In the genomic region with DNA sequence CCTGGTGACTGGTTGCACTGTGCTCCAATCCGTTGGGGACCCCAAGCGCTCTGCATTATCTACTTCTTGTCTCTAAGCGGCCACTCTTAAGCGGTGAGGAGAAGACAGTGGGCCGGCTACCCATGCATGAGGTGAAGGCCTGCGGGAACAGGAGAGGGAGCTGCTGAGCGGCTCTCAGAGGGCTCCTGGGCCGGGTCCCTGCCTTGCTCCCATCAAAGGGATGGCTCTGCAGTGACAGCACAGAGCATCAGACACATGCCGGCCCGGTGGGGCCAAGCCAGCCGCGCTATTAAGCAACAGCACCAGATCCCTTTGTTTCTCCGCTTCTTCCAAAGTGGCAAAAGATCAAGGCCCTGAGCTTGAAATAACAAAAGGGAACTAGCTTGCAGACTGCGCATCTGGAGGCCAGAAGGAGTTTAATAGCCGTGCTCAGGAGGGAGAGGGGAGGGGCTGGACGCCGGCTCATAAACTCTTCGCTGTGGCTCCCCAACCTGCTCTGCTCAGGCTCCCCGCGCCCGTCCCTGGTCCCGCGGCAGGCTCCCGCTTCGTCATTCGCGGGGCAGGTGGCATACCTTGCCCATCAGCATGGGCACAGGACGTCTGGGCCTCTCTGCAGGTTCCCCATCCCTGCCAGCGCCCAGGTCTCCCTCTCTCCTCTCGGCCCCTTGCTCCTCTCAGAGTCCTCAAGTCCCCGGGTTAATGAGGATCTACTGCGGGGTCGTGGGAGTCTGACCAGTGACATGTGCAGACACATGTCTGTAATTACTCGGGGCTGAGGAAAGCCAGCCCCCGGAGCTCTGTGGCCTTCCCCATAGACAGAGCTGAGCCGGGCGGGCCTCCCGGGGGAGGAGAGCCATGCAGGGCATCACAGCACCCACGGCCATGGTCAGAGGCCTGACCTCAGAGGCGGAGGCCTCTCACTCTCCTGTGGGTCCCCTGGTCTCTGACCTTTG, we compare ENCODE assay signal across 1 cellular context.
TF ChIP-seq lines count a peak whose summit lies in the region.

No MANE protein-coding gene starts in this region.

TF ChIP-seq in HepG2, 621 proteins besides CTCF, POLR2A, EP300 and RAD21 (continued from another document and continues in another):
- TF ChIP-seq, protein P1, sequence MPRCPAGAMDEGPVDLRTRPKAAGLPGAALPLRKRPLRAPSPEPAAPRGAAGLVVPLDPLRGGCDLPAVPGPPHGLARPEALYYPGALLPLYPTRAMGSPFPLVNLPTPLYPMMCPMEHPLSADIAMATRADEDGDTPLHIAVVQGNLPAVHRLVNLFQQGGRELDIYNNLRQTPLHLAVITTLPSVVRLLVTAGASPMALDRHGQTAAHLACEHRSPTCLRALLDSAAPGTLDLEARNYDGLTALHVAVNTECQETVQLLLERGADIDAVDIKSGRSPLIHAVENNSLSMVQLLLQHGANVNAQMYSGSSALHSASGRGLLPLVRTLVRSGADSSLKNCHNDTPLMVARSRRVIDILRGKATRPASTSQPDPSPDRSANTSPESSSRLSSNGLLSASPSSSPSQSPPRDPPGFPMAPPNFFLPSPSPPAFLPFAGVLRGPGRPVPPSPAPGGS (CRISPR knock-in tag; IDR thresholded peaks at IDR 0.05) = no peak
- TF ChIP-seq POLR2G (IDR thresholded peaks at IDR 0.05; ENCODE audit: low read depth, low read length) (no peak), SMARCE1 (IDR thresholded peaks at IDR 0.05; ENCODE audit: borderline replicate concordance) (no peak), HMG20A (CRISPR knock-in tag; IDR thresholded peaks at IDR 0.05; ENCODE audit: borderline replicate concordance) (peak; percentile 84; the same call in 1 of the 2 replicates), ZSCAN9 (CRISPR knock-in tag; IDR thresholded peaks at IDR 0.05; ENCODE audit: borderline replicate concordance) (peak; percentile 66; the same call in 1 of the 2 replicates), ZC3H13 (CRISPR knock-in tag; IDR thresholded peaks at IDR 0.05) (no peak), GATAD2A (CRISPR knock-in tag; IDR thresholded peaks at IDR 0.05) (peak; percentile 82), ZFP82 (CRISPR knock-in tag; IDR thresholded peaks at IDR 0.05; ENCODE audit: borderline replicate concordance) (no peak), CCAR2 (optimal IDR thresholded peaks at IDR 0.05; ENCODE audit: low read depth, low read length) (no peak), GPN1 (CRISPR knock-in tag; IDR thresholded peaks at IDR 0.05; ENCODE audit: borderline replicate concordance) (no peak), TEAD2 (CRISPR knock-in tag; IDR thresholded peaks at IDR 0.05) (no peak), ZNF567 (CRISPR knock-in tag; IDR thresholded peaks at IDR 0.05; ENCODE audit: borderline replicate concordance) (no peak), TMF1 (CRISPR knock-in tag; IDR thresholded peaks at IDR 0.05; ENCODE audit: low read depth) (no peak), AKAP8 (CRISPR knock-in tag; IDR thresholded peaks at IDR 0.05) (no peak), LCORL (IDR thresholded peaks at IDR 0.05) (no peak), LCORL (CRISPR knock-in tag; IDR thresholded peaks at IDR 0.05) (0 out of 2 replicates have a peak, but pooled peaks have one; percentile 38), SNAPC2 (CRISPR knock-in tag; IDR thresholded peaks at IDR 0.05) (no peak), ZNF773 (CRISPR knock-in tag; IDR thresholded peaks at IDR 0.05; ENCODE audit: borderline replicate concordance) (no peak), SP2 (CRISPR knock-in tag; IDR thresholded peaks at IDR 0.05) (no peak), PRMT3 (CRISPR knock-in tag; IDR thresholded peaks at IDR 0.05; ENCODE audit: borderline replicate concordance, low read depth) (no peak), SCMH1 (CRISPR knock-in tag; IDR thresholded peaks at IDR 0.05; ENCODE audit: borderline replicate concordance) (no peak), TRIM24 (CRISPR knock-in tag; IDR thresholded peaks at IDR 0.05) (no peak), ZNF749 (CRISPR knock-in tag; IDR thresholded peaks at IDR 0.05; ENCODE audit: borderline replicate concordance) (no peak), SP5 (CRISPR knock-in tag; IDR thresholded peaks at IDR 0.05; ENCODE audit: borderline replicate concordance, low read depth) (no peak), ZNF3 (CRISPR knock-in tag; IDR thresholded peaks at IDR 0.05) (no peak), JUNB (CRISPR knock-in tag; IDR thresholded peaks at IDR 0.05; ENCODE audit: borderline replicate concordance) (no peak), MXD4 (CRISPR knock-in tag; IDR thresholded peaks at IDR 0.05) (0 out of 2 replicates have a peak, but pooled peaks have one; percentile 69), ZNF225 (CRISPR knock-in tag; IDR thresholded peaks at IDR 0.05) (no peak), NPAS2 (CRISPR knock-in tag; IDR thresholded peaks at IDR 0.05; ENCODE audit: borderline replicate concordance) (no peak), TGIF2 (CRISPR knock-in tag; IDR thresholded peaks at IDR 0.05) (no peak), ZFY (CRISPR knock-in tag; IDR thresholded peaks at IDR 0.05) (peak; percentile 44; the same call in 1 of the 2 replicates), ZNF850 (CRISPR knock-in tag; conservative IDR thresholded peaks at IDR 0.05) (no peak), ZKSCAN1 (IDR thresholded peaks at IDR 0.05; ENCODE audit: low read length) (no peak)
- TF ChIP-seq, protein P2, sequence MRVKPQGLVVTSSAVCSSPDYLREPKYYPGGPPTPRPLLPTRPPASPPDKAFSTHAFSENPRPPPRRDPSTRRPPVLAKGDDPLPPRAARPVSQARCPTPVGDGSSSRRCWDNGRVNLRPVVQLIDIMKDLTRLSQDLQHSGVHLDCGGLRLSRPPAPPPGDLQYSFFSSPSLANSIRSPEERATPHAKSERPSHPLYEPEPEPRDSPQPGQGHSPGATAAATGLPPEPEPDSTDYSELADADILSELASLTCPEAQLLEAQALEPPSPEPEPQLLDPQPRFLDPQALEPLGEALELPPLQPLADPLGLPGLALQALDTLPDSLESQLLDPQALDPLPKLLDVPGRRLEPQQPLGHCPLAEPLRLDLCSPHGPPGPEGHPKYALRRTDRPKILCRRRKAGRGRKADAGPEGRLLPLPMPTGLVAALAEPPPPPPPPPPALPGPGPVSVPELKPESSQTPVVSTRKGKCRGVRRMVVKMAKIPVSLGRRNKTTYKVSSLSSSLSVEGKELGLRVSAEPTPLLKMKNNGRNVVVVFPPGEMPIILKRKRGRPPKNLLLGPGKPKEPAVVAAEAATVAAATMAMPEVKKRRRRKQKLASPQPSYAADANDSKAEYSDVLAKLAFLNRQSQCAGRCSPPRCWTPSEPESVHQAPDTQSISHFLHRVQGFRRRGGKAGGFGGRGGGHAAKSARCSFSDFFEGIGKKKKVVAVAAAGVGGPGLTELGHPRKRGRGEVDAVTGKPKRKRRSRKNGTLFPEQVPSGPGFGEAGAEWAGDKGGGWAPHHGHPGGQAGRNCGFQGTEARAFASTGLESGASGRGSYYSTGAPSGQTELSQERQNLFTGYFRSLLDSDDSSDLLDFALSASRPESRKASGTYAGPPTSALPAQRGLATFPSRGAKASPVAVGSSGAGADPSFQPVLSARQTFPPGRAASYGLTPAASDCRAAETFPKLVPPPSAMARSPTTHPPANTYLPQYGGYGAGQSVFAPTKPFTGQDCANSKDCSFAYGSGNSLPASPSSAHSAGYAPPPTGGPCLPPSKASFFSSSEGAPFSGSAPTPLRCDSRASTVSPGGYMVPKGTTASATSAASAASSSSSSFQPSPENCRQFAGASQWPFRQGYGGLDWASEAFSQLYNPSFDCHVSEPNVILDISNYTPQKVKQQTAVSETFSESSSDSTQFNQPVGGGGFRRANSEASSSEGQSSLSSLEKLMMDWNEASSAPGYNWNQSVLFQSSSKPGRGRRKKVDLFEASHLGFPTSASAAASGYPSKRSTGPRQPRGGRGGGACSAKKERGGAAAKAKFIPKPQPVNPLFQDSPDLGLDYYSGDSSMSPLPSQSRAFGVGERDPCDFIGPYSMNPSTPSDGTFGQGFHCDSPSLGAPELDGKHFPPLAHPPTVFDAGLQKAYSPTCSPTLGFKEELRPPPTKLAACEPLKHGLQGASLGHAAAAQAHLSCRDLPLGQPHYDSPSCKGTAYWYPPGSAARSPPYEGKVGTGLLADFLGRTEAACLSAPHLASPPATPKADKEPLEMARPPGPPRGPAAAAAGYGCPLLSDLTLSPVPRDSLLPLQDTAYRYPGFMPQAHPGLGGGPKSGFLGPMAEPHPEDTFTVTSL (CRISPR knock-in tag; IDR thresholded peaks at IDR 0.05; ENCODE audit: borderline replicate concordance) = no peak
- TF ChIP-seq, protein P3, sequence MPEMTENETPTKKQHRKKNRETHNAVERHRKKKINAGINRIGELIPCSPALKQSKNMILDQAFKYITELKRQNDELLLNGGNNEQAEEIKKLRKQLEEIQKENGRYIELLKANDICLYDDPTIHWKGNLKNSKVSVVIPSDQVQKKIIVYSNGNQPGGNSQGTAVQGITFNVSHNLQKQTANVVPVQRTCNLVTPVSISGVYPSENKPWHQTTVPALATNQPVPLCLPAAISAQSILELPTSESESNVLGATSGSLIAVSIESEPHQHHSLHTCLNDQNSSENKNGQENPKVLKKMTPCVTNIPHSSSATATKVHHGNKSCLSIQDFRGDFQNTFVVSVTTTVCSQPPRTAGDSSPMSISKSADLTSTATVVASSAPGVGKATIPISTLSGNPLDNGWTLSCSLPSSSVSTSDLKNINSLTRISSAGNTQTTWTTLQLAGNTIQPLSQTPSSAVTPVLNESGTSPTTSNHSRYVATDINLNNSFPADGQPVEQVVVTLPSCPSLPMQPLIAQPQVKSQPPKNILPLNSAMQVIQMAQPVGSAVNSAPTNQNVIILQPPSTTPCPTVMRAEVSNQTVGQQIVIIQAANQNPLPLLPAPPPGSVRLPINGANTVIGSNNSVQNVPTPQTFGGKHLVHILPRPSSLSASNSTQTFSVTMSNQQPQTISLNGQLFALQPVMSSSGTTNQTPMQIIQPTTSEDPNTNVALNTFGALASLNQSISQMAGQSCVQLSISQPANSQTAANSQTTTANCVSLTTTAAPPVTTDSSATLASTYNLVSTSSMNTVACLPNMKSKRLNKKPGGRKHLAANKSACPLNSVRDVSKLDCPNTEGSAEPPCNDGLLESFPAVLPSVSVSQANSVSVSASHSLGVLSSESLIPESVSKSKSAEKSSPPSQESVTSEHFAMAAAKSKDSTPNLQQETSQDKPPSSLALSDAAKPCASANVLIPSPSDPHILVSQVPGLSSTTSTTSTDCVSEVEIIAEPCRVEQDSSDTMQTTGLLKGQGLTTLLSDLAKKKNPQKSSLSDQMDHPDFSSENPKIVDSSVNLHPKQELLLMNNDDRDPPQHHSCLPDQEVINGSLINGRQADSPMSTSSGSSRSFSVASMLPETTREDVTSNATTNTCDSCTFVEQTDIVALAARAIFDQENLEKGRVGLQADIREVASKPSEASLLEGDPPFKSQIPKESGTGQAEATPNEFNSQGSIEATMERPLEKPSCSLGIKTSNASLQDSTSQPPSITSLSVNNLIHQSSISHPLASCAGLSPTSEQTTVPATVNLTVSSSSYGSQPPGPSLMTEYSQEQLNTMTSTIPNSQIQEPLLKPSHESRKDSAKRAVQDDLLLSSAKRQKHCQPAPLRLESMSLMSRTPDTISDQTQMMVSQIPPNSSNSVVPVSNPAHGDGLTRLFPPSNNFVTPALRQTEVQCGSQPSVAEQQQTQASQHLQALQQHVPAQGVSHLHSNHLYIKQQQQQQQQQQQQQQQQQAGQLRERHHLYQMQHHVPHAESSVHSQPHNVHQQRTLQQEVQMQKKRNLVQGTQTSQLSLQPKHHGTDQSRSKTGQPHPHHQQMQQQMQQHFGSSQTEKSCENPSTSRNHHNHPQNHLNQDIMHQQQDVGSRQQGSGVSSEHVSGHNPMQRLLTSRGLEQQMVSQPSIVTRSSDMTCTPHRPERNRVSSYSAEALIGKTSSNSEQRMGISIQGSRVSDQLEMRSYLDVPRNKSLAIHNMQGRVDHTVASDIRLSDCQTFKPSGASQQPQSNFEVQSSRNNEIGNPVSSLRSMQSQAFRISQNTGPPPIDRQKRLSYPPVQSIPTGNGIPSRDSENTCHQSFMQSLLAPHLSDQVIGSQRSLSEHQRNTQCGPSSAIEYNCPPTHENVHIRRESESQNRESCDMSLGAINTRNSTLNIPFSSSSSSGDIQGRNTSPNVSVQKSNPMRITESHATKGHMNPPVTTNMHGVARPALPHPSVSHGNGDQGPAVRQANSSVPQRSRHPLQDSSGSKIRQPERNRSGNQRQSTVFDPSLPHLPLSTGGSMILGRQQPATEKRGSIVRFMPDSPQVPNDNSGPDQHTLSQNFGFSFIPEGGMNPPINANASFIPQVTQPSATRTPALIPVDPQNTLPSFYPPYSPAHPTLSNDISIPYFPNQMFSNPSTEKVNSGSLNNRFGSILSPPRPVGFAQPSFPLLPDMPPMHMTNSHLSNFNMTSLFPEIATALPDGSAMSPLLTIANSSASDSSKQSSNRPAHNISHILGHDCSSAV (CRISPR knock-in tag; IDR thresholded peaks at IDR 0.05; ENCODE audit: borderline replicate concordance) = no peak
- TF ChIP-seq, protein P4, sequence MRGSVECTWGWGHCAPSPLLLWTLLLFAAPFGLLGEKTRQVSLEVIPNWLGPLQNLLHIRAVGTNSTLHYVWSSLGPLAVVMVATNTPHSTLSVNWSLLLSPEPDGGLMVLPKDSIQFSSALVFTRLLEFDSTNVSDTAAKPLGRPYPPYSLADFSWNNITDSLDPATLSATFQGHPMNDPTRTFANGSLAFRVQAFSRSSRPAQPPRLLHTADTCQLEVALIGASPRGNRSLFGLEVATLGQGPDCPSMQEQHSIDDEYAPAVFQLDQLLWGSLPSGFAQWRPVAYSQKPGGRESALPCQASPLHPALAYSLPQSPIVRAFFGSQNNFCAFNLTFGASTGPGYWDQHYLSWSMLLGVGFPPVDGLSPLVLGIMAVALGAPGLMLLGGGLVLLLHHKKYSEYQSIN (CRISPR knock-in tag; IDR thresholded peaks at IDR 0.05; ENCODE audit: borderline replicate concordance) = no peak
- TF ChIP-seq, protein P5, sequence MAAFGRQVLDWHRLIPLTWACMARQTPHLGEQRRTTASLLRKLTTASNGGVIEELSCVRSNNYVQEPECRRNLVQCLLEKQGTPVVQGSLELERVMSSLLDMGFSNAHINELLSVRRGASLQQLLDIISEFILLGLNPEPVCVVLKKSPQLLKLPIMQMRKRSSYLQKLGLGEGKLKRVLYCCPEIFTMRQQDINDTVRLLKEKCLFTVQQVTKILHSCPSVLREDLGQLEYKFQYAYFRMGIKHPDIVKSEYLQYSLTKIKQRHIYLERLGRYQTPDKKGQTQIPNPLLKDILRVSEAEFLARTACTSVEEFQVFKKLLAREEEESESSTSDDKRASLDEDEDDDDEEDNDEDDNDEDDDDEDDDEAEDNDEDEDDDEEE (CRISPR knock-in tag; IDR thresholded peaks at IDR 0.05) = no peak; the same call in 1 of the 2 replicates
- TF ChIP-seq, protein P6, sequence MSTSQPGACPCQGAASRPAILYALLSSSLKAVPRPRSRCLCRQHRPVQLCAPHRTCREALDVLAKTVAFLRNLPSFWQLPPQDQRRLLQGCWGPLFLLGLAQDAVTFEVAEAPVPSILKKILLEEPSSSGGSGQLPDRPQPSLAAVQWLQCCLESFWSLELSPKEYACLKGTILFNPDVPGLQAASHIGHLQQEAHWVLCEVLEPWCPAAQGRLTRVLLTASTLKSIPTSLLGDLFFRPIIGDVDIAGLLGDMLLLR (CRISPR knock-in tag; IDR thresholded peaks at IDR 0.05) = no peak
- TF ChIP-seq, protein P7, sequence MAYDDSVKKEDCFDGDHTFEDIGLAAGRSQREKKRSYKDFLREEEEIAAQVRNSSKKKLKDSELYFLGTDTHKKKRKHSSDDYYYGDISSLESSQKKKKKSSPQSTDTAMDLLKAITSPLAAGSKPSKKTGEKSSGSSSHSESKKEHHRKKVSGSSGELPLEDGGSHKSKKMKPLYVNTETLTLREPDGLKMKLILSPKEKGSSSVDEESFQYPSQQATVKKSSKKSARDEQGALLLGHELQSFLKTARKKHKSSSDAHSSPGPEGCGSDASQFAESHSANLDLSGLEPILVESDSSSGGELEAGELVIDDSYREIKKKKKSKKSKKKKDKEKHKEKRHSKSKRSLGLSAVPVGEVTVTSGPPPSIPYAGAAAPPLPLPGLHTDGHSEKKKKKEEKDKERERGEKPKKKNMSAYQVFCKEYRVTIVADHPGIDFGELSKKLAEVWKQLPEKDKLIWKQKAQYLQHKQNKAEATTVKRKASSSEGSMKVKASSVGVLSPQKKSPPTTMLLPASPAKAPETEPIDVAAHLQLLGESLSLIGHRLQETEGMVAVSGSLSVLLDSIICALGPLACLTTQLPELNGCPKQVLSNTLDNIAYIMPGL (CRISPR knock-in tag; IDR thresholded peaks at IDR 0.05; ENCODE audit: borderline replicate concordance in 1 of 2, low read depth in 1 of 2) = peak in 1 of 2 experiments; percentile 70; a peak in 2 of 4 replicates
